In the genomic region with DNA sequence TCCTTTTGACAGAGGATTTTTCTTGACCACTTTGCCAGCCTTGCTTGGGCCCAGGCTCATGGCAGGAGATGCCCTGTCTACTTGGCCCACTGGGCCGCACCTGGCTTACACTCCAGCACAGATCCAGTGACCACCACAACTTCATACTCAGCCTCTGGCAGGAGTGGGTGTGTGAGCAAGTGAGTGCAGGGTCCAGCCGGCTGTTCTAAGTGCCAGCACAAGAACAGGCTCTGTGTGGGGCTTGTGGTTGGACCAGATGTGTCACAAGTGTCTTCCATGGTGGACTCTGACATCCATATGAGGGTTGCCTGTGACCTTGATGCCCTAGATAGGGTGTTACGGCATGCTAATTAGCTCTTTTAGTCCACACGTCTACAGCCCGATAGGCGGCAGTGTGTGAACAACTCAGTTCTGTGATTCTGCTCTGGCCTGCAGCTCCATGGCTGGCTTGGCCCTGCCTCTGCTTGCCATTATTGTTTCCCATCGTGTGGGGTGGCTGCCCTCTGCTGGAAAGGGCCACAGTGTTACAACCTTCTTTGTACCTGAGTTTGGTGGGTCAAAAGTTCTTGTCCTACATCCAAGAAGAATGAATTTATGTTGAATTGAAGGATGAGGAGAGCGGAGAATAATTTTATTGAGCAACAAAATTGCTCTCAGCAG, we compare ENCODE assay signal across 8 cellular contexts.
DNase-seq lines count a peak whose midpoint lies in the region; ATAC-seq, FAIRE-seq and TF ChIP-seq lines count a peak whose summit lies in the region.

No MANE protein-coding gene starts in this region.

- CTCF ChIA-PET in endothelial cell of umbilical vein (lab: Charles Lee): interaction anchor here (0.6 to 3.1 kb wide), 5 partner anchors 11 to 1299 kb away, joined by 3 to 37 read pairs (median 3); partner anchors contain the start of gene TMTC2

- no TSS peak for BruUV-seq in endothelial cell of umbilical vein (replicated peaks; lab: Mats Ljungman, UMichigan)

- TF ChIP-seq POLR2A in Peyer's patch (IDR thresholded peaks at IDR 0.05) (no peak), endothelial cell of umbilical vein (IDR thresholded peaks at IDR 0.05; ENCODE audit: low read depth, low read length) (no peak), esophagus muscularis mucosa (IDR thresholded peaks at IDR 0.05; ENCODE audit: low read depth) (no peak)

- H3K27ac ChIP-seq in Peyer's patch (no peak overlapping the region), endothelial cell of umbilical vein (ENCODE audit: insufficient read depth, low read depth, low read length) (no peak overlapping the region), esophagus muscularis mucosa (replicated peaks in 1 of 4) (no peak overlapping the region)

- DNase-seq in NCI-H748 (lab: John Stamatoyannopoulos, UW; ENCODE audit: unreplicated experiment): peak; percentile 62
- no peak for DNase-seq in NCI-H748 treated with DMSO at 0.1 percent for 48 hours (lab: John Stamatoyannopoulos, UW)
- DNase-seq in Peyer's patch: no peak
- DNase-seq in endothelial cell of umbilical vein (ENCODE audit: low read depth, low spot score): peak; percentile 1
- peak in 7 of 10 donors; percentile 9 to 88 (median 46) for DNase-seq in posterior cingulate gyrus
- no peak for DNase-seq in esophagus muscularis mucosa (ENCODE audit: extremely low spot score)

- no peaks in the 10 kb centered on the region for H3K9me1 ChIP-seq in endothelial cell of umbilical vein (replicated peaks; ENCODE audit: control insufficient read depth, extremely low read depth, insufficient read depth, low read length)

- no peak overlapping the region for H3K4me2 ChIP-seq in endothelial cell of umbilical vein (ENCODE audit: insufficient read depth, low read length)

- no peaks in the 10 kb centered on the region for H3K79me2 ChIP-seq in endothelial cell of umbilical vein (ENCODE audit: control insufficient read depth, insufficient read depth, low read length)

- POLR2A ChIA-PET in endothelial cell of umbilical vein (lab: Charles Lee): no interaction called here

- FAIRE-seq in endothelial cell of umbilical vein (lab: Jason Lieb, UNC): peak; percentile 50

- no peak overlapping the region for H2AFZ ChIP-seq in endothelial cell of umbilical vein (ENCODE audit: low read depth, low read length)

- H4K20me1 ChIP-seq in endothelial cell of umbilical vein (replicated peaks; ENCODE audit: control insufficient read depth, extremely low read depth, insufficient read depth, low read length): no peaks in the 10 kb centered on the region

- H3K9me3 ChIP-seq in Peyer's patch: no peaks in the 10 kb centered on the region
- H3K9me3 ChIP-seq in endothelial cell of umbilical vein (replicated peaks; ENCODE audit: control insufficient read depth, insufficient read depth, low read length): no peaks in the 10 kb centered on the region
- H3K9me3 ChIP-seq in esophagus muscularis mucosa: no peaks in the 10 kb centered on the region

- WGBS in esophagus muscularis mucosa: 90% methylated on average over 8 of the region's 8 CpGs

- ATAC-seq in GM21381 (IDR thresholded peaks at IDR 0.05; ENCODE audit: unreplicated experiment) (peak; percentile 94), HG03460 (IDR thresholded peaks at IDR 0.05; ENCODE audit: unreplicated experiment) (peak; percentile 87)

- dilution Hi-C loops in endothelial cell of umbilical vein (cut with MboI; ENCODE audit: extremely low pct_ligation_motif_present, low sequenced_read_pairs): no loop called here

- intact Hi-C loops in endothelial cell of umbilical vein (cut with micrococcal nuclease): loop anchor here (1.0 to 10.0 kb wide), 2 partner anchors 1137 to 1439 kb away; partner anchors contain the start of gene TMTC2
- intact Hi-C loops in posterior cingulate gyrus (cut with DNase I): loop anchor here (2.0 kb wide), 1 partner anchor 1139 kb away; no protein-coding TSS in a partner anchor
- intact Hi-C loops in esophagus muscularis mucosa (cut with DNase I): no loop called here

- H3K4me1 ChIP-seq in Peyer's patch: no peaks in the 10 kb centered on the region
- no peaks in the 10 kb centered on the region for H3K4me1 ChIP-seq in endothelial cell of umbilical vein (ENCODE audit: control insufficient read depth, extremely low read depth, insufficient read depth, low read length)
- no peaks in the 10 kb centered on the region for H3K4me1 ChIP-seq in esophagus muscularis mucosa

- H3K36me3 ChIP-seq in Peyer's patch (no peaks in the 10 kb centered on the region), endothelial cell of umbilical vein (ENCODE audit: control insufficient read depth in 2 of 2, extremely low read depth in 1 of 2, insufficient read depth in 2 of 2, low read length in 2 of 2) (no peaks in the 10 kb centered on the region), esophagus muscularis mucosa (no peaks in the 10 kb centered on the region)

- H3K27me3 ChIP-seq in Peyer's patch (no peaks in the 10 kb centered on the region), endothelial cell of umbilical vein (ENCODE audit: control insufficient read depth in 2 of 2, insufficient read depth in 2 of 2, low read length in 2 of 2) (no peaks in the 10 kb centered on the region), esophagus muscularis mucosa (no peaks in the 10 kb centered on the region)

- TF ChIP-seq CTCF in Peyer's patch (IDR thresholded peaks at IDR 0.05) (peak in 4 of 6 experiments; percentile 16 to 38 (median 30)), endothelial cell of umbilical vein (IDR thresholded peaks at IDR 0.05; ENCODE audit: extremely low read depth in 1 of 2, insufficient read depth in 1 of 2, low read depth in 1 of 2, low read length in 2 of 2) (peak in 1 of 2 donors; percentile 25), esophagus muscularis mucosa (IDR thresholded peaks at IDR 0.05) (no peak)

- H3K4me3 ChIP-seq in Peyer's patch (no peak overlapping the region), endothelial cell of umbilical vein (replicated peaks in 1 of 3; ENCODE audit: insufficient read depth in 1 of 3, low read depth in 1 of 3, low read length in 3 of 3) (no peak overlapping the region), esophagus muscularis mucosa (no peak overlapping the region)

- no peak overlapping the region for H3K9ac ChIP-seq in endothelial cell of umbilical vein (replicated peaks; ENCODE audit: extremely low read depth, insufficient read depth, low read length)

- no peak for TF ChIP-seq EP300 in esophagus muscularis mucosa (IDR thresholded peaks at IDR 0.05)

TF ChIP-seq in endothelial cell of umbilical vein, 7 proteins besides CTCF, POLR2A, EP300 and RAD21:
- TF ChIP-seq JUN (IDR thresholded peaks at IDR 0.05; ENCODE audit: borderline replicate concordance, insufficient read depth, insufficient read length, low read depth) (no peak), MYC (IDR thresholded peaks at IDR 0.05; ENCODE audit: low read depth, low read length) (no peak), FOS (IDR thresholded peaks at IDR 0.05; ENCODE audit: borderline replicate concordance, insufficient read depth, low read length) (no peak), GATA2 (IDR thresholded peaks at IDR 0.05; ENCODE audit: insufficient read depth, insufficient read length, low read depth, low read length) (no peak), MAX (IDR thresholded peaks at IDR 0.05; ENCODE audit: insufficient read depth, insufficient read length) (no peak), EZH2 (IDR thresholded peaks at IDR 0.05; ENCODE audit: borderline replicate concordance, low read depth, low read length, severe bottlenecking) (no peak), POLR2AphosphoS5 (IDR thresholded peaks at IDR 0.05; ENCODE audit: insufficient read depth, low read depth, low read length) (no peak)

Comparison
In these comparisons a context has a peak if more than half of its experiments do, and no peak if none do; other contexts are left out.
1. DNase-seq: peak in NCI-H748 (single experiment), endothelial cell of umbilical vein (single experiment) and posterior cingulate gyrus (7 of 10); none in NCI-H748 treated with DMSO at 0.1 percent for 48 hours (single experiment), Peyer's patch (0 of 3) and esophagus muscularis mucosa (single experiment).
2. CTCF ChIP-seq: peak in Peyer's patch (4 of 6); none in esophagus muscularis mucosa (0 of 3).